Comparison of ENCODE assay signal across 18 cellular contexts in the genomic region with DNA sequence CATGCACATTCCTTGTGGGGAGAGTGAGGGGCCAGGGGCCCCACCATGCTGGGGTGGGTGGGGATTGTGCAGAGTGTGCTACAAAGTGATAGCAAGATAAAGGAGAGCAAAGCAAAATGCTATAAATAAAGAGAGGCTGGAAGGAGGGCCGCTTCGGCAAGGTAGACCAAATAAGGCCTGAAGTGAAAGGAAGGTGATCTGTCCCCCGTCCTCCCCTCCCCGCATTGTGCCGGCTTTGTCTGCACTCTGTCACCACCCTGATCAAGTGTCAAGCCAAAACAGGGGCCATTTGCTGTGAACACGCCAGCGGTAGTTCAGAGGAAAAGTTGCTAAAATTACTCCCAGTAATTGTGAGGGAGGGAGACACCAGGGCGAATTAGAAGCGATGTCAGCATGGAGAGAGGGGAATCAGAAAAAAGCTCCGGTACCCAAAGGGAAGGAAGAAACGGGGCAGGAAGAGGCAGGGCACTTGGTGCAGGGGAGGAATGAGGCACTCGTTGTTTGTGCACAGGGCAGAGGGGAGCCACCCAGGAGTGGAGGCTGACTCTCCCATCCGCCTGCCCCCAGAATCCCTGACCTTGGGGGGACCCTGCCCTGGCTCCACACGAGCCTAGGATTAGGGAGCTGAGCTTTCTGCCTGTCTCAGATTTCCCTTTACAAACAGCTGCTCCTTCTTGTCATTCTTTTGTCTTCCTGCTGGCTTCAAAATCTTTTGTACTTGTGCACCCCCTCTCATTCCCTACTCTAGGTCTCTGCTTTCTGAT. TPM values are rescaled to one million over a fixed set of nuclear protein-coding genes. Genes with fewer than 3 reads are reported as not detected.
A peak's percentile ranks its signal among the peaks of the same experiment; 100 is the strongest.
DNase-seq lines count a peak whose midpoint lies in the region; ATAC-seq and TF ChIP-seq lines count a peak whose summit lies in the region.
"Had no signal": no experiment of that assay in that cellular context is flagged by ENCODE, and none has a peak within 500 bp of the region (broad histone marks: within the 10 kb centered on the region; RNA-seq: fewer than 3 reads in every experiment).

No MANE protein-coding gene starts in this region.

- TF ChIP-seq CTCF in mesothelial cell of epicardium (IDR thresholded peaks at IDR 0.05; ENCODE audit: unreplicated experiment) (no peak), testis (IDR thresholded peaks at IDR 0.05) (no peak), A673 (conservative IDR thresholded peaks at IDR 0.05; ENCODE audit: low read depth, low read length) (no peak)

- CTCF ChIA-PET in A673 (lab: Charles Lee): interaction anchor here (0.9 kb wide), 1 partner anchor 86 kb away, joined by 3 read pairs; the partner anchor contains the start of gene SLC22A17

- H3K9me3 ChIP-seq in ectodermal cell (ENCODE audit: control insufficient read depth, low read length) (no peaks in the 10 kb centered on the region), testis (no peaks in the 10 kb centered on the region), A673 (ENCODE audit: low read depth, low read length, poor library complexity, severe bottlenecking) (no peaks in the 10 kb centered on the region)
- H3K9me3 ChIP-seq: Peyer's patch had no signal

- H3K36me3 Mint-ChIP-seq in activated naive CD8-positive, alpha-beta T cell treated with anti-CD3 and anti-CD28 coated beads for 36 hours: no peaks in the 10 kb centered on the region
- H3K36me3 Mint-ChIP-seq in activated naive CD8-positive, alpha-beta T cell treated with anti-CD3 and anti-CD28 coated beads, Interleukin-2, amount 50 U/mL, for 24 hours (ENCODE audit: low read depth): no peaks in the 10 kb centered on the region
- no peaks in the 10 kb centered on the region for H3K36me3 Mint-ChIP-seq in mesothelial cell of epicardium

- H3K4me1 Mint-ChIP-seq in activated naive CD8-positive, alpha-beta T cell treated with anti-CD3 and anti-CD28 coated beads for 36 hours: no peaks in the 10 kb centered on the region
- H3K4me1 Mint-ChIP-seq in activated naive CD8-positive, alpha-beta T cell treated with anti-CD3 and anti-CD28 coated beads, Interleukin-2, amount 50 U/mL, for 24 hours: no peaks in the 10 kb centered on the region
- H3K4me1 Mint-ChIP-seq in mesothelial cell of epicardium: peaks cover 21% of the 10 kb centered on the region

- H3K36me3 ChIP-seq in ectodermal cell (ENCODE audit: control insufficient read depth, insufficient read depth, low read length) (no peaks in the 10 kb centered on the region), testis (ENCODE audit: low read depth, missing control alignments) (no peaks in the 10 kb centered on the region), A673 (ENCODE audit: insufficient read depth, low read length, poor library complexity, severe bottlenecking) (no peaks in the 10 kb centered on the region)
- H3K36me3 ChIP-seq: Peyer's patch had no signal

- POLR2A ChIA-PET in A673 (lab: Charles Lee; ENCODE audit: low non-redundant PET): no interaction called here

- H3K4me1 ChIP-seq in ectodermal cell (ENCODE audit: control insufficient read depth, insufficient read depth, low read length): peaks cover 56% of the 10 kb centered on the region
- no peaks in the 10 kb centered on the region for H3K4me1 ChIP-seq in testis
- H3K4me1 ChIP-seq in A673 (ENCODE audit: insufficient read depth, low read length, poor library complexity, severe bottlenecking): no peaks in the 10 kb centered on the region
- H3K4me1 ChIP-seq: Peyer's patch had no signal

- no peak for ATAC-seq in activated naive CD8-positive, alpha-beta T cell treated with anti-CD3 and anti-CD28 coated beads, Interleukin-2, amount 50 U/mL, for 24 hours
- ATAC-seq in GM21737 (IDR thresholded peaks at IDR 0.05; ENCODE audit: unreplicated experiment): no peak

- H3K27ac ChIP-seq in ectodermal cell (ENCODE audit: insufficient read depth, low read depth, low read length, poor library complexity, severe bottlenecking) (peak overlapping the region; percentile 52), testis (no peak overlapping the region), A673 (ENCODE audit: low read depth, low read length, poor library complexity, severe bottlenecking) (no peak overlapping the region)
- H3K27ac ChIP-seq: hepatocyte, Peyer's patch had no signal

- TF ChIP-seq POLR2A in testis (IDR thresholded peaks at IDR 0.05): no peak

- no TSS peak for BruUV-seq in A673 (replicated peaks; lab: Mats Ljungman, UMichigan)

- no peak for DNase-seq in activated naive CD8-positive, alpha-beta T cell treated with anti-CD3 and anti-CD28 coated beads for 36 hours
- no peak for DNase-seq in activated naive CD8-positive, alpha-beta T cell treated with anti-CD3 and anti-CD28 coated beads, Interleukin-2, amount 50 U/mL, for 24 hours
- peak in 1 of 2 experiments; percentile 38 for DNase-seq in mesothelial cell of epicardium (ENCODE audit: low spot score in 2 of 2, unreplicated experiment in 2 of 2)
- DNase-seq in testis: peak; percentile 10
- DNase-seq in effector CD8-positive, alpha-beta T cell (lab: John Stamatoyannopoulos, UW): no peak
- no peak for DNase-seq in A673 (ENCODE audit: low spot score)
- DNase-seq: activated gamma-delta T cell treated with Interleukin-2 at 50 U/mL for 16 hours; central memory CD4-positive, alpha-beta T cell; DMS 273 treated with DMSO at 0.1 percent for 48 hours; NCI-H1105 treated with DMSO at 0.1 percent for 48 hours; NCI-H526; stimulated activated naive CD4-positive, alpha-beta T cell treated with Interleukin-2 at 50 U/mL for 16 hours had no signal

- no peak overlapping the region for H3K4me3 Mint-ChIP-seq in activated naive CD8-positive, alpha-beta T cell treated with anti-CD3 and anti-CD28 coated beads for 36 hours
- no peak overlapping the region for H3K4me3 Mint-ChIP-seq in activated naive CD8-positive, alpha-beta T cell treated with anti-CD3 and anti-CD28 coated beads, Interleukin-2, amount 50 U/mL, for 24 hours
- H3K4me3 Mint-ChIP-seq in mesothelial cell of epicardium: no peak overlapping the region

- no peak overlapping the region for H3K4me3 ChIP-seq in ectodermal cell (ENCODE audit: insufficient read depth, low read depth, low read length)
- H3K4me3 ChIP-seq in testis: no peak overlapping the region
- H3K4me3 ChIP-seq in A673 (ENCODE audit: low read depth, low read length, poor library complexity, severe bottlenecking): no peak overlapping the region
- H3K4me3 ChIP-seq: hepatocyte, Peyer's patch had no signal

- H3K27me3 ChIP-seq in ectodermal cell (ENCODE audit: control insufficient read depth, insufficient read depth, low read length, poor library complexity, severe bottlenecking) (no peaks in the 10 kb centered on the region), testis (no peaks in the 10 kb centered on the region), A673 (replicated peaks; ENCODE audit: insufficient read depth, low read depth, low read length, poor library complexity) (no peaks in the 10 kb centered on the region)
- H3K27me3 ChIP-seq: hepatocyte, Peyer's patch had no signal

- no peaks in the 10 kb centered on the region for H3K9me3 Mint-ChIP-seq in activated naive CD8-positive, alpha-beta T cell treated with anti-CD3 and anti-CD28 coated beads for 36 hours
- H3K9me3 Mint-ChIP-seq in activated naive CD8-positive, alpha-beta T cell treated with anti-CD3 and anti-CD28 coated beads, Interleukin-2, amount 50 U/mL, for 24 hours: no peaks in the 10 kb centered on the region
- H3K9me3 Mint-ChIP-seq in mesothelial cell of epicardium: no peaks in the 10 kb centered on the region

- WGBS in ectodermal cell, 2 experiments: 47 to 50% methylated on average over 14 of the region's 14 CpGs
- 54 to 59% methylated on average over 14 of the region's 14 CpGs for WGBS in testis, 2 donors

- H3K27ac Mint-ChIP-seq in activated naive CD8-positive, alpha-beta T cell treated with anti-CD3 and anti-CD28 coated beads for 36 hours: peak overlapping the region; percentile 39
- no peak overlapping the region for H3K27ac Mint-ChIP-seq in activated naive CD8-positive, alpha-beta T cell treated with anti-CD3 and anti-CD28 coated beads, Interleukin-2, amount 50 U/mL, for 24 hours
- peak overlapping the region; percentile 75 for H3K27ac Mint-ChIP-seq in mesothelial cell of epicardium

- peaks cover 5% of the 10 kb centered on the region for H3K27me3 Mint-ChIP-seq in activated naive CD8-positive, alpha-beta T cell treated with anti-CD3 and anti-CD28 coated beads for 36 hours
- peaks cover 2% of the 10 kb centered on the region for H3K27me3 Mint-ChIP-seq in activated naive CD8-positive, alpha-beta T cell treated with anti-CD3 and anti-CD28 coated beads, Interleukin-2, amount 50 U/mL, for 24 hours
- H3K27me3 Mint-ChIP-seq in mesothelial cell of epicardium (ENCODE audit: low read depth): peaks cover 39% of the 10 kb centered on the region

- intact Hi-C loops in testis (cut with DNase I; ENCODE audit: low total_unique reads): no loop called here
- intact Hi-C loops in A673 (cut with micrococcal nuclease; ENCODE audit: unreplicated experiment): no loop called here

RNA-seq across cellular contexts. Expression of gene MYH7, which starts 2.9 kb away (rescaled TPM):
- total RNA-seq in activated naive CD8-positive, alpha-beta T cell treated with anti-CD3 and anti-CD28 coated beads for 36 hours: under 1 TPM; 0.04 to 0.06 TPM
- 0.46 TPM for polyA plus RNA-seq in ectodermal cell (2013, experiment 1 of 4)
- 0.44 TPM for polyA plus RNA-seq in ectodermal cell (2013, experiment 2 of 4)
- polyA plus RNA-seq in ectodermal cell (2013, experiment 3 of 4): 0.32 TPM
- polyA plus RNA-seq in ectodermal cell (2013, experiment 4 of 4): 0.57 TPM
- total RNA-seq in mesothelial cell of epicardium (not detected in 3 replicates), testis (1 to 10 TPM in 1 of 2 donors, under 1 TPM in 1; 0.87 to 1.3 TPM), A673 (2021) (not detected in 2 replicates)
- polyA plus RNA-seq in testis (ENCODE audit: insufficient read depth, low read depth, low replicate concordance): 51.3 TPM
- total RNA-seq: hepatocyte; pulmonary artery endothelial cell; T-helper 2 cell treated with Interferon-gamma antibody and Interleukin-4, amounts not matched to agents 100 ng/mL and 5 ng/mL, for 36 hours had no signal
- polyA plus RNA-seq: hepatocyte had no signal

RNA-seq across cellular contexts. Expression of gene MYH6, which starts 30.2 kb away (rescaled TPM):
- not detected for total RNA-seq in activated naive CD8-positive, alpha-beta T cell treated with anti-CD3 and anti-CD28 coated beads for 36 hours
- 0.48 TPM for polyA plus RNA-seq in ectodermal cell (2013, experiment 1 of 4)
- polyA plus RNA-seq in ectodermal cell (2013, experiment 2 of 4): 0.23 TPM
- 0.32 TPM for polyA plus RNA-seq in ectodermal cell (2013, experiment 3 of 4)
- 0.49 TPM for polyA plus RNA-seq in ectodermal cell (2013, experiment 4 of 4)
- total RNA-seq in mesothelial cell of epicardium: not detected in 3 replicates
- under 1 TPM; 0.12 to 0.39 TPM for total RNA-seq in testis
- 0.44 TPM for polyA plus RNA-seq in testis (ENCODE audit: insufficient read depth, low read depth, low replicate concordance)
- not detected in 2 replicates for total RNA-seq in A673 (2021)
- total RNA-seq: hepatocyte; Peyer's patch; pulmonary artery endothelial cell; T-helper 2 cell treated with Interferon-gamma antibody and Interleukin-4, amounts not matched to agents 100 ng/mL and 5 ng/mL, for 36 hours had no signal

RNA-seq across cellular contexts. Expression of gene NGDN, which starts 31.2 kb away (rescaled TPM):
- total RNA-seq in activated naive CD8-positive, alpha-beta T cell treated with anti-CD3 and anti-CD28 coated beads for 36 hours: 10 to 100 TPM; 75.2 to 80.3 TPM
- 54.9 TPM for polyA plus RNA-seq in ectodermal cell (2013, experiment 1 of 4)
- polyA plus RNA-seq in ectodermal cell (2013, experiment 2 of 4): 53.1 TPM
- 46.4 TPM for polyA plus RNA-seq in ectodermal cell (2013, experiment 3 of 4)
- polyA plus RNA-seq in ectodermal cell (2013, experiment 4 of 4): 51.8 TPM
- total RNA-seq in mesothelial cell of epicardium (49.9 to 51.2 TPM (median 51.2 TPM) in 3 replicates), testis (10 to 100 TPM; 47.5 to 48.7 TPM), A673 (2021) (59.9 and 71.2 TPM in 2 replicates)
- 57.9 TPM for polyA plus RNA-seq in testis (ENCODE audit: insufficient read depth, low read depth, low replicate concordance)
